ENCODE assay signal across 8 cellular contexts in genomic region chr4:153488719-153489384, GRCh38. TPM values are rescaled to one million over a fixed set of nuclear protein-coding genes. Genes with fewer than 3 reads are reported as not detected.
DNase-seq lines count a peak whose midpoint lies in the region; ATAC-seq and TF ChIP-seq lines count a peak whose summit lies in the region.

No MANE protein-coding gene starts in this region.

- no peaks in the 10 kb centered on the region for H3F3A ChIP-seq in MM.1S (ENCODE audit: insufficient read depth, low read length)

- no peaks in the 10 kb centered on the region for H3K9me3 Mint-ChIP-seq in activated CD8-positive, alpha-beta T cell treated with anti-CD3 and anti-CD28 coated beads for 36 hours

- H3K27ac ChIP-seq in ACC112 (ENCODE audit: low read depth, low read length): no peak overlapping the region
- peak overlapping the region; percentile 76 to 82 for H3K27ac ChIP-seq in right atrium auricular region
- H3K27ac ChIP-seq in suprapubic skin: peak overlapping the region; percentile 91
- H3K27ac ChIP-seq in MM.1S (ENCODE audit: low read length): no peak overlapping the region

- H3K9me2 ChIP-seq in MM.1S (replicated peaks; ENCODE audit: insufficient read depth, low read length): no peaks in the 10 kb centered on the region

- H3K4me3 ChIP-seq in ACC112 (ENCODE audit: low read depth, low read length): no peak overlapping the region
- peak overlapping the region in 1 of 2 donors; percentile 33 for H3K4me3 ChIP-seq in right atrium auricular region
- peak overlapping the region; percentile 31 for H3K4me3 ChIP-seq in suprapubic skin
- H3K4me3 ChIP-seq in MM.1S (ENCODE audit: low read length): no peak overlapping the region

- POLR2A ChIA-PET in activated CD8-positive, alpha-beta T cell treated with anti-CD3 and anti-CD28 coated beads for 36 hours (lab: Charles Lee): interaction anchor here (0.5 to 4.9 kb wide), 14 partner anchors 9 to 124 kb away, joined by 3 to 36 read pairs (median 6); partner anchors contain the start of gene TMEM131L

- H3K9ac ChIP-seq in MM.1S (ENCODE audit: low read length): no peak overlapping the region

- H3K4me3 Mint-ChIP-seq in activated CD8-positive, alpha-beta T cell treated with anti-CD3 and anti-CD28 coated beads for 36 hours: peak overlapping the region; percentile 69

- no peaks in the 10 kb centered on the region for H4K20me1 ChIP-seq in MM.1S (ENCODE audit: insufficient read depth, low read length)

- H3K4me1 Mint-ChIP-seq in activated CD8-positive, alpha-beta T cell treated with anti-CD3 and anti-CD28 coated beads for 36 hours (ENCODE audit: low read depth): peaks cover 62% of the 10 kb centered on the region

- H3K4me1 ChIP-seq in ACC112 (ENCODE audit: control insufficient read depth, insufficient read depth, low read length, unreplicated experiment): peaks cover 33% of the 10 kb centered on the region
- H3K4me1 ChIP-seq in right atrium auricular region: peaks cover 0 to 55% of the 10 kb centered on the region in 2 donors
- peaks cover 52% of the 10 kb centered on the region for H3K4me1 ChIP-seq in suprapubic skin
- no peaks in the 10 kb centered on the region for H3K4me1 ChIP-seq in MM.1S (ENCODE audit: low read length)

- H3K27me3 ChIP-seq in ACC112 (ENCODE audit: insufficient read depth, low read length) (no peaks in the 10 kb centered on the region), right atrium auricular region (no peaks in the 10 kb centered on the region), suprapubic skin (no peaks in the 10 kb centered on the region), MM.1S (replicated peaks; ENCODE audit: insufficient read depth, low read length) (no peaks in the 10 kb centered on the region)

- H3K4me2 ChIP-seq in MM.1S (ENCODE audit: low read depth, low read length): no peak overlapping the region

- ATAC-seq in GM19043 (IDR thresholded peaks at IDR 0.05; ENCODE audit: low read depth, unreplicated experiment) (peak; percentile 26), HG03175 (IDR thresholded peaks at IDR 0.05; ENCODE audit: unreplicated experiment) (peak; percentile 39)
- ATAC-seq in activated CD8-positive, alpha-beta T cell treated with anti-CD3 and anti-CD28 coated beads for 36 hours: peak; percentile 14

- no peaks in the 10 kb centered on the region for H3K36me3 ChIP-seq in ACC112 (ENCODE audit: insufficient read depth, low read length)
- H3K36me3 ChIP-seq in right atrium auricular region: no peaks in the 10 kb centered on the region
- H3K36me3 ChIP-seq in suprapubic skin: no peaks in the 10 kb centered on the region
- H3K36me3 ChIP-seq in MM.1S (replicated peaks; ENCODE audit: insufficient read depth, low read length): no peaks in the 10 kb centered on the region

- H3K79me2 ChIP-seq in ACC112 (ENCODE audit: control insufficient read depth, insufficient read depth, low read length, unreplicated experiment): no peaks in the 10 kb centered on the region
- no peaks in the 10 kb centered on the region for H3K79me2 ChIP-seq in MM.1S (ENCODE audit: low read length)

- TF ChIP-seq CTCF in activated CD8-positive, alpha-beta T cell treated with anti-CD3 and anti-CD28 coated beads for 36 hours (IDR thresholded peaks at IDR 0.05): no peak
- TF ChIP-seq CTCF in right atrium auricular region (IDR thresholded peaks at IDR 0.05): peak in 1 of 2 donors; percentile 30
- no peak for TF ChIP-seq CTCF in suprapubic skin (IDR thresholded peaks at IDR 0.05)
- TF ChIP-seq CTCF in MM.1S (IDR thresholded peaks at IDR 0.05; ENCODE audit: low read length): no peak

- H3K9me3 ChIP-seq in right atrium auricular region (no peaks in the 10 kb centered on the region), suprapubic skin (no peaks in the 10 kb centered on the region), MM.1S (replicated peaks; ENCODE audit: insufficient read depth, low read length) (no peaks in the 10 kb centered on the region)

- no peak for TF ChIP-seq POLR2A in suprapubic skin (IDR thresholded peaks at IDR 0.05)

- CTCF ChIA-PET in activated CD8-positive, alpha-beta T cell treated with anti-CD3 and anti-CD28 coated beads for 36 hours (lab: Charles Lee): interaction anchor here (0.8 to 2.8 kb wide), 12 partner anchors 9 to 143 kb away, joined by 3 to 10 read pairs (median 4); partner anchors contain the start of gene TMEM131L

- WGBS in suprapubic skin: 32% methylated on average over 22 of the region's 22 CpGs

- peak overlapping the region; percentile 95 for H3K27ac Mint-ChIP-seq in activated CD8-positive, alpha-beta T cell treated with anti-CD3 and anti-CD28 coated beads for 36 hours

- intact Hi-C loops in activated CD8-positive, alpha-beta T cell treated with anti-CD3 and anti-CD28 coated beads for 36 hours (cut with micrococcal nuclease): loop anchor here (1.0 to 5.0 kb wide), 6 partner anchors 8 to 142 kb away; no protein-coding TSS in a partner anchor

- no peaks in the 10 kb centered on the region for H3K27me3 Mint-ChIP-seq in activated CD8-positive, alpha-beta T cell treated with anti-CD3 and anti-CD28 coated beads for 36 hours

- no peak for TF ChIP-seq EP300 in suprapubic skin (IDR thresholded peaks at IDR 0.05)

- peak overlapping the region; percentile 55 for H2AFZ ChIP-seq in ACC112 (ENCODE audit: low read length, unreplicated experiment)
- H2AFZ ChIP-seq in MM.1S (ENCODE audit: low read length): no peak overlapping the region

- H3K36me3 Mint-ChIP-seq in activated CD8-positive, alpha-beta T cell treated with anti-CD3 and anti-CD28 coated beads for 36 hours (ENCODE audit: low read depth): peaks cover 26% of the 10 kb centered on the region

- peak; percentile 53 for DNase-seq in activated CD8-positive, alpha-beta T cell treated with anti-CD3 and anti-CD28 coated beads for 36 hours
- DNase-seq in right atrium auricular region (ENCODE audit: low spot score) (no peak), suprapubic skin (ENCODE audit: low spot score in 2 of 2) (no peak), DMS53 (lab: John Stamatoyannopoulos, UW) (no peak), MM.1S (no peak)

RNA-seq across cellular contexts. Expression of gene TMEM131L, which starts 22.7 kb away (rescaled TPM):
- 10 to 100 TPM; 51.7 to 52.4 TPM for total RNA-seq in activated CD8-positive, alpha-beta T cell treated with anti-CD3 and anti-CD28 coated beads for 36 hours
- total RNA-seq in right atrium auricular region (10 to 100 TPM; 10.9 to 15.4 TPM), suprapubic skin (10 to 100 TPM; 13.5 to 25.0 (median 17.2) TPM)

Comparison
In these comparisons a context has a peak if more than half of its experiments do, and no peak if none do; other contexts are left out.
1. H3K27ac ChIP-seq: peak in right atrium auricular region (2 of 2) and suprapubic skin (single experiment); none in ACC112 (single experiment) and MM.1S (single experiment).
2. Peak in every context shown above with its lines, with median percentiles within 50 percentile points of each other: ATAC-seq.